Comparison of ENCODE assay signal across 10 cellular contexts in genomic region chr16:87602005-87602790, GRCh38. TPM values are rescaled to one million over a fixed set of nuclear protein-coding genes. Genes with fewer than 3 reads are reported as not detected.
DNase-seq lines count a peak whose midpoint lies in the region; ATAC-seq and TF ChIP-seq lines count a peak whose summit lies in the region.
"Had no signal": no experiment of that assay in that cellular context is flagged by ENCODE, and none has a peak within 500 bp of the region (broad histone marks: within the 10 kb centered on the region; RNA-seq: fewer than 3 reads in every experiment).

Gene JPH3, plus strand, starts transcription at chr16:87602508. Its CDS starts 639 bp downstream, at chr16:87603147.

- H3K27ac ChIP-seq in BLaER1 (no peak within 1 kb of the TSS), GM23338 (ENCODE audit: low read depth) (peak within 1 kb of the TSS; percentile 84; the same call in 1 of the 2 replicates), mesodermal cell (ENCODE audit: low read depth, low read length, severe bottlenecking) (no peak within 1 kb of the TSS)
- H3K27ac ChIP-seq: left lung had no signal

- WGBS in mesodermal cell (ENCODE audit: insufficient coverage in 2 of 2), 2 experiments: 0% methylated on average over 26 of the region's 124 CpGs

- H3K4me1 ChIP-seq in BLaER1 (peaks cover 11% of the 10 kb centered on the region), GM23338 (ENCODE audit: insufficient read depth) (peaks cover 16% of the 10 kb centered on the region), mesodermal cell (ENCODE audit: control insufficient read depth, insufficient read depth, low read length, poor library complexity, severe bottlenecking) (peaks cover 3% of the 10 kb centered on the region)

- H3K9ac ChIP-seq in BLaER1: no peak within 1 kb of the TSS

- H3K4me2 ChIP-seq in BLaER1 (peak within 1 kb of the TSS; percentile 67), GM23338 (peak within 1 kb of the TSS; percentile 98)

- H3K9me2 ChIP-seq in GM23338 (ENCODE audit: insufficient read depth): peaks cover 8% of the 10 kb centered on the region; the same call in 1 of the 2 replicates

- peak within 1 kb of the TSS; percentile 95 for H3K4me3 Mint-ChIP-seq in GM23338
- H3K4me3 Mint-ChIP-seq in activated naive CD8-positive, alpha-beta T cell treated with anti-CD3 and anti-CD28 coated beads, Interleukin-2, amount 10 ng/mL, durations not matched to agents 7 days and 5 days: peak within 1 kb of the TSS; percentile 40

- H3F3A ChIP-seq in GM23338 (replicated peaks; ENCODE audit: low read depth): peaks cover 13% of the 10 kb centered on the region; the same call in 1 of the 2 replicates

- peaks cover 35% of the 10 kb centered on the region for H3K4me1 Mint-ChIP-seq in GM23338
- H3K4me1 Mint-ChIP-seq in activated naive CD8-positive, alpha-beta T cell treated with anti-CD3 and anti-CD28 coated beads, Interleukin-2, amount 10 ng/mL, durations not matched to agents 7 days and 5 days: peaks cover 6% of the 10 kb centered on the region

- POLR2A ChIA-PET in activated naive CD8-positive, alpha-beta T cell treated with anti-CD3 and anti-CD28 coated beads, Interleukin-2, amount 10 ng/mL, durations not matched to agents 7 days and 5 days (lab: Charles Lee): no interaction called here

- H3K9me3 Mint-ChIP-seq in GM23338: no peaks in the 10 kb centered on the region
- H3K9me3 Mint-ChIP-seq in activated naive CD8-positive, alpha-beta T cell treated with anti-CD3 and anti-CD28 coated beads, Interleukin-2, amount 10 ng/mL, durations not matched to agents 7 days and 5 days: no peaks in the 10 kb centered on the region

- H3K27me3 ChIP-seq in BLaER1 (peaks cover 90% of the 10 kb centered on the region), GM23338 (ENCODE audit: insufficient read depth) (peaks cover 6% of the 10 kb centered on the region; the same call in 1 of the 2 replicates)

- peak; percentile 64 for ATAC-seq in GM23338
- ATAC-seq in activated naive CD8-positive, alpha-beta T cell treated with anti-CD3 and anti-CD28 coated beads, Interleukin-2, amount 10 ng/mL, durations not matched to agents 7 days and 5 days (ENCODE audit: low read depth): no peak
- no peak for ATAC-seq in GM19467 (IDR thresholded peaks at IDR 0.05; ENCODE audit: unreplicated experiment)
- no peak for ATAC-seq in HG03378 (IDR thresholded peaks at IDR 0.05; ENCODE audit: unreplicated experiment)
- ATAC-seq: left lung had no signal

- peaks cover 31% of the 10 kb centered on the region for H3K79me2 ChIP-seq in GM23338 (replicated peaks; ENCODE audit: insufficient read depth)

- H3K9me3 ChIP-seq in BLaER1 (no peaks in the 10 kb centered on the region), mesodermal cell (ENCODE audit: control insufficient read depth, low read length) (no peaks in the 10 kb centered on the region)
- H3K9me3 ChIP-seq: left lung had no signal

- H3K4me3 ChIP-seq in BLaER1 (peak within 1 kb of the TSS; percentile 60), GM23338 (peak within 1 kb of the TSS; percentile 97), mesodermal cell (ENCODE audit: extremely low read depth, insufficient read depth, low read length, poor library complexity, severe bottlenecking) (peak within 1 kb of the TSS; percentile 59)
- H3K4me3 ChIP-seq: left lung had no signal

- peaks cover 34% of the 10 kb centered on the region for H3K27me3 Mint-ChIP-seq in GM23338 (ENCODE audit: insufficient read depth, low read depth, poor library complexity)
- H3K27me3 Mint-ChIP-seq in activated naive CD8-positive, alpha-beta T cell treated with anti-CD3 and anti-CD28 coated beads, Interleukin-2, amount 10 ng/mL, durations not matched to agents 7 days and 5 days: peaks cover 61% of the 10 kb centered on the region

- no peaks in the 10 kb centered on the region for H3K36me3 ChIP-seq in BLaER1
- H3K36me3 ChIP-seq in GM23338 (ENCODE audit: insufficient read depth): no peaks in the 10 kb centered on the region
- no peaks in the 10 kb centered on the region for H3K36me3 ChIP-seq in mesodermal cell (ENCODE audit: control insufficient read depth, insufficient read depth, low read length)
- H3K36me3 ChIP-seq: left lung had no signal

- H3K36me3 Mint-ChIP-seq in GM23338 (ENCODE audit: low read depth): no peaks in the 10 kb centered on the region; the same call in 2 of the 3 replicates
- no peaks in the 10 kb centered on the region for H3K36me3 Mint-ChIP-seq in activated naive CD8-positive, alpha-beta T cell treated with anti-CD3 and anti-CD28 coated beads, Interleukin-2, amount 10 ng/mL, durations not matched to agents 7 days and 5 days

- peak; percentile 84 for DNase-seq in GM23338 (ENCODE audit: low spot score)
- no peak for DNase-seq in activated naive CD8-positive, alpha-beta T cell treated with anti-CD3 and anti-CD28 coated beads, Interleukin-2, amount 10 ng/mL, durations not matched to agents 7 days and 5 days
- no peak for DNase-seq in activated CD4-positive, CD25-positive, alpha-beta regulatory T cell (lab: John Stamatoyannopoulos, UW)
- no peak for DNase-seq in NCI-H446 (lab: John Stamatoyannopoulos, UW)
- DNase-seq: T-helper 9 cell had no signal

- H4K20me1 ChIP-seq in BLaER1: peaks cover 50% of the 10 kb centered on the region
- H4K20me1 ChIP-seq in GM23338 (replicated peaks; ENCODE audit: insufficient read depth): peaks cover 28% of the 10 kb centered on the region

- peak within 1 kb of the TSS; percentile 42; the same call in 1 of the 2 replicates for H3K27ac Mint-ChIP-seq in GM23338
- H3K27ac Mint-ChIP-seq in activated naive CD8-positive, alpha-beta T cell treated with anti-CD3 and anti-CD28 coated beads, Interleukin-2, amount 10 ng/mL, durations not matched to agents 7 days and 5 days: no peak within 1 kb of the TSS

- TF ChIP-seq CTCF in GM23338 (conservative IDR thresholded peaks at IDR 0.05; ENCODE audit: low read depth in 2 of 2): no peak

- H2AFZ ChIP-seq in GM23338: peak within 1 kb of the TSS; percentile 96

TF ChIP-seq in GM23338, 12 proteins besides CTCF, POLR2A, EP300 and RAD21 (continues in another document):
- TF ChIP-seq ZNF114 (CRISPR knock-in tag; IDR thresholded peaks at IDR 0.05) (no peak), ZNF462 (CRISPR knock-in tag; IDR thresholded peaks at IDR 0.05) (no peak)

RNA-seq across cellular contexts. Expression of gene JPH3, which starts in this region (rescaled TPM):
- total RNA-seq in GM23338 (2014; rRNA removed; shearing (Covaris generic)): 35.2 and 38.3 TPM in 2 replicates
- polyA plus RNA-seq in GM23338 (2016; fragmentation: Nextera tagmentation; extraction: Ambion mirVana): 8.4 and 8.8 TPM in 2 replicates
- total RNA-seq in activated naive CD8-positive, alpha-beta T cell treated with anti-CD3 and anti-CD28 coated beads, Interleukin-2, amount 10 ng/mL, durations not matched to agents 7 days and 5 days: not detected
- 8.3 TPM for polyA plus RNA-seq in mesodermal cell (2013, experiment 1 of 2)
- polyA plus RNA-seq in mesodermal cell (2013, experiment 2 of 2): 7.6 TPM

Comparison
In these comparisons a context has a peak if more than half of its experiments do, and no peak if none do; other contexts are left out.
1. RNA of gene JPH3 (total RNA-seq): 35.2 to 38.3 TPM in GM23338; not detected in activated naive CD8-positive, alpha-beta T cell treated with anti-CD3 and anti-CD28 coated beads, Interleukin-2, amount 10 ng/mL, durations not matched to agents 7 days and 5 days; every median in the first group is over 10 times any median in the second.
2. Peak in every context shown above with its lines, with median percentiles within 50 percentile points of each other: H3K4me3 ChIP-seq.